In genomic region chr17:49414271-49414621, GRCh38 we compare ENCODE assay signal across 8 cellular contexts. TPM values are rescaled to one million over a fixed set of nuclear protein-coding genes. Genes with fewer than 3 reads are reported as not detected.
DNase-seq lines count a peak whose midpoint lies in the region; ATAC-seq and TF ChIP-seq lines count a peak whose summit lies in the region.

No MANE protein-coding gene starts in this region.

- H3K9ac ChIP-seq in mucosa of stomach (ENCODE audit: low read length) = peak overlapping the region; percentile 82

- H3K36me3 ChIP-seq in breast epithelium = no peaks in the 10 kb centered on the region
- peaks cover 4% of the 10 kb centered on the region for H3K36me3 ChIP-seq in mucosa of stomach (ENCODE audit: control insufficient read depth, insufficient read depth, low read length)

- TF ChIP-seq CTCF in breast epithelium (IDR thresholded peaks at IDR 0.05) = no peak

- H3K27me3 ChIP-seq in breast epithelium = no peaks in the 10 kb centered on the region
- no peaks in the 10 kb centered on the region for H3K27me3 ChIP-seq in mucosa of stomach (ENCODE audit: control insufficient read depth, insufficient read depth, low read length)

- peak overlapping the region in 1 of 2 donors; percentile 60 for H3K27ac ChIP-seq in breast epithelium

- TF ChIP-seq POLR2A in breast epithelium (IDR thresholded peaks at IDR 0.05) = no peak

- ATAC-seq in HG02970 (IDR thresholded peaks at IDR 0.05; ENCODE audit: low FRiP score, unreplicated experiment) = peak; percentile 3

- peak; percentile 18 for DNase-seq in ACHN
- no peak for DNase-seq in breast epithelium (ENCODE audit: low spot score in 2 of 2)
- no peak for DNase-seq in NCI-H1092 (lab: John Stamatoyannopoulos, UW)
- no peak for DNase-seq in amniotic stem cell (lab: John Stamatoyannopoulos, UW)
- DNase-seq in 8988T = no peak
- no peak for DNase-seq in NCI-H774 (lab: John Stamatoyannopoulos, UW)

- H3K4me1 ChIP-seq in breast epithelium (peaks cover 0 to 6% of the 10 kb centered on the region in 2 donors), mucosa of stomach (ENCODE audit: control insufficient read depth, insufficient read depth, low read length) (peaks cover 12% of the 10 kb centered on the region)

- intact Hi-C loops in breast epithelium (cut with DNase I; ENCODE audit: low total_unique reads) = no loop called here

- no peaks in the 10 kb centered on the region for H3K9me3 ChIP-seq in breast epithelium
- H3K9me3 ChIP-seq in mucosa of stomach (ENCODE audit: control insufficient read depth, low read length) = no peaks in the 10 kb centered on the region

- in situ Hi-C loops in ACHN (cut with HindIII; ENCODE audit: low pct_ligation_motif_present, low pct_unique_long_range_greater_than_20kb, low sequenced_read_pairs) = no loop called here

- H3K4me3 ChIP-seq in breast epithelium (peak overlapping the region; percentile 67 to 93 (median 86)), mucosa of stomach (ENCODE audit: low read length) (peak overlapping the region; percentile 100)

RNA-seq across cellular contexts. Expression of gene PHB1, which starts 0.4 kb away (rescaled TPM):
- 100 to 1,000 TPM; 100 to 110 (median 108) TPM for total RNA-seq in breast epithelium

RNA-seq across cellular contexts. Expression of gene ZNF652, which starts 52.2 kb away (rescaled TPM):
- total RNA-seq in breast epithelium = 100 to 1,000 TPM in 1 of 3 donors, 10 to 100 TPM in 2; 34.2 to 157 (median 72.4) TPM
